In genomic region chr20:43949741-43950618, GRCh38 we compare ENCODE assay signal across 8 cellular contexts. TPM values are rescaled to one million over a fixed set of nuclear protein-coding genes. Genes with fewer than 3 reads are reported as not detected.
A peak's percentile ranks its signal among the peaks of the same experiment; 100 is the strongest.
DNase-seq lines count a peak whose midpoint lies in the region; ATAC-seq and TF ChIP-seq lines count a peak whose summit lies in the region.

No MANE protein-coding gene starts in this region.

- H3K4me1 ChIP-seq in adrenal gland (replicated peaks in 1 of 2) (peaks cover 3 to 14% of the 10 kb centered on the region in 2 donors), osteoblast (ENCODE audit: insufficient read depth, low read length) (peaks cover 17% of the 10 kb centered on the region)

- no TSS peak for BruUV-seq in Calu3 (replicated peaks; lab: Mats Ljungman, UMichigan)

- H3K27me3 ChIP-seq in adrenal gland (no peaks in the 10 kb centered on the region), osteoblast (ENCODE audit: insufficient read depth, low read length) (no peaks in the 10 kb centered on the region)

- H3K36me3 Mint-ChIP-seq in T-helper 17 cell (ENCODE audit: low read depth) = no peaks in the 10 kb centered on the region
- H3K36me3 Mint-ChIP-seq in Calu3 (ENCODE audit: insufficient read depth, unreplicated experiment) = no peaks in the 10 kb centered on the region

- H2AFZ ChIP-seq in osteoblast (ENCODE audit: low read length) = no peak overlapping the region

- CTCF ChIA-PET in Calu3 (lab: Charles Lee) = no interaction called here

- peaks cover 20% of the 10 kb centered on the region for H3K27me3 Mint-ChIP-seq in T-helper 17 cell
- H3K27me3 Mint-ChIP-seq in Calu3 (ENCODE audit: unreplicated experiment) = no peaks in the 10 kb centered on the region

- DNase-seq in T-helper 17 cell = peak; percentile 42 to 59 (median 52)
- peak in 4 of 7 donors; percentile 26 to 52 (median 30) for DNase-seq in adrenal gland
- peak; percentile 53 for DNase-seq in stimulated activated CD4-positive, alpha-beta T cell treated with anti-CD3 and anti-CD28 coated beads, Interleukin-4, amount 100 ng/mL, for 1 hour
- no peak for DNase-seq in osteoblast (ENCODE audit: insufficient read length, low spot score, missing footprints)
- no peak for DNase-seq in kidney tubule cell (ENCODE audit: low spot score)
- DNase-seq in Calu3 = no peak

- H3K27ac ChIP-seq in adrenal gland (peak overlapping the region in 1 of 5 donors; percentile 1), osteoblast (ENCODE audit: low read depth, low read length) (no peak overlapping the region)

- no peaks in the 10 kb centered on the region for H3K9me3 Mint-ChIP-seq in Calu3 (ENCODE audit: low read depth, unreplicated experiment)

- intact Hi-C loops in adrenal gland (cut with DNase I) = no loop called here
- intact Hi-C loops in Calu3 (cut with micrococcal nuclease; ENCODE audit: unreplicated experiment) = no loop called here

- H3K4me2 ChIP-seq in osteoblast (ENCODE audit: insufficient read depth, low read length) = no peak overlapping the region

- peaks cover 61% of the 10 kb centered on the region for H3K4me1 Mint-ChIP-seq in T-helper 17 cell
- peaks cover 13% of the 10 kb centered on the region for H3K4me1 Mint-ChIP-seq in Calu3 (ENCODE audit: low read depth, unreplicated experiment)

- 59 to 67% (median 63%) methylated on average over 17 to 18 of the region's 18 CpGs for WGBS in adrenal gland, 4 donors

- H3K27ac Mint-ChIP-seq in T-helper 17 cell (peak overlapping the region; percentile 82), Calu3 (ENCODE audit: unreplicated experiment) (no peak overlapping the region)

- ATAC-seq in GM18505 (IDR thresholded peaks at IDR 0.05; ENCODE audit: unreplicated experiment) = peak; percentile 65
- peak; percentile 44 for ATAC-seq in HG03064 (IDR thresholded peaks at IDR 0.05; ENCODE audit: low read depth, unreplicated experiment)
- ATAC-seq in T-helper 17 cell = peak; percentile 95

- TF ChIP-seq CTCF in adrenal gland (IDR thresholded peaks at IDR 0.05) = no peak
- TF ChIP-seq CTCF in osteoblast (IDR thresholded peaks at IDR 0.05; ENCODE audit: extremely low read depth, low read depth, low read length) = no peak
- TF ChIP-seq CTCF in Calu3 (IDR thresholded peaks at IDR 0.05; ENCODE audit: unreplicated experiment) = no peak

- H3K4me3 Mint-ChIP-seq in T-helper 17 cell (peak overlapping the region; percentile 77), Calu3 (ENCODE audit: low read depth, unreplicated experiment) (no peak overlapping the region)

- H3K9me3 ChIP-seq in T-helper 17 cell (ENCODE audit: control insufficient read depth, low read length, poor library complexity, severe bottlenecking) (no peaks in the 10 kb centered on the region), adrenal gland (replicated peaks in 1 of 3) (no peaks in the 10 kb centered on the region), osteoblast (ENCODE audit: low read depth, low read length) (no peaks in the 10 kb centered on the region)

- H3K4me3 ChIP-seq in adrenal gland (no peak overlapping the region), osteoblast (ENCODE audit: insufficient read depth, low read length) (no peak overlapping the region)

- H4K20me1 ChIP-seq in osteoblast (ENCODE audit: insufficient read depth, low read length) = no peaks in the 10 kb centered on the region

- no peaks in the 10 kb centered on the region for H3K79me2 ChIP-seq in osteoblast (ENCODE audit: insufficient read depth, low read length)

- no peak for TF ChIP-seq POLR2A in GM18505 (IDR thresholded peaks at IDR 0.05; ENCODE audit: borderline replicate concordance, extremely low read depth, insufficient read depth, insufficient read length)
- TF ChIP-seq POLR2A in adrenal gland (IDR thresholded peaks at IDR 0.05) = no peak

- no peaks in the 10 kb centered on the region for H3K36me3 ChIP-seq in adrenal gland (replicated peaks in 1 of 2)
- no peaks in the 10 kb centered on the region for H3K36me3 ChIP-seq in osteoblast (ENCODE audit: insufficient read depth, low read length)

RNA-seq across cellular contexts. Expression of gene TOX2, which starts 35.3 kb away (rescaled TPM):
- total RNA-seq in T-helper 17 cell (1 to 10 TPM; 1.7 to 2.2 TPM), adrenal gland (1 to 10 TPM in 7 of 8 donors, under 1 TPM in 1; 0.42 to 7.6 (median 2.7) TPM), osteoblast (0.88 and 1.1 TPM in 2 replicates), Calu3 (2022) (not detected in 2 replicates)
- polyA plus RNA-seq in adrenal gland = 1 to 10 TPM; 2.6 to 6.7 (median 3.3) TPM

Comparison
In these comparisons a context has a peak if more than half of its experiments do, and no peak if none do; other contexts are left out.
1. ATAC-seq: peak in every context shown above with its lines; median percentile 95 in T-helper 17 cell; 65 in GM18505; 44 in HG03064.
2. DNase-seq: peak in T-helper 17 cell (3 of 3), adrenal gland (4 of 7) and stimulated activated CD4-positive, alpha-beta T cell treated with anti-CD3 and anti-CD28 coated beads, Interleukin-4, amount 100 ng/mL, for 1 hour (single experiment); none in osteoblast (single experiment), kidney tubule cell (single experiment) and Calu3 (single experiment).